ENCODE assay signal across 13 cellular contexts in the genomic region with DNA sequence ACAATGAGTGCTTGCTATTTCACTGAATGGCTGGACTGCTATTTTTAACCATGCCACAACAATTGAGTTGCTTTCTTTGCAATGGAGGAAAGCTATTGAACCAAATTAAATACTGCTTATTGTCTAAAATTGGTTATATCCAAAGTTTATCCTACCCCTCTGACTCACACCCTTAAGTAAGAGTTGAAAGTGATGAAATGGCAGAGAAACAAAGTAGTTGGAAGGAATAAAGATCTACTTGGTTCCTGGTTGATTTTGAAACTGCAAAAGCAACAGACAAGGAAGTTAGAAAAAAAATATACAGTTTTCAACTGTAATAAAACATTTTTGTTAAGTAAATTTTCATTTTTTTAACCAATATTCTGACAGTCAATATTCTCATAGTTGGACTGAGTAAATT. TPM values are rescaled to one million over a fixed set of nuclear protein-coding genes. Genes with fewer than 3 reads are reported as not detected.
DNase-seq lines count a peak whose midpoint lies in the region; ATAC-seq, FAIRE-seq and TF ChIP-seq lines count a peak whose summit lies in the region.
"Had no signal": no experiment of that assay in that cellular context is flagged by ENCODE, and none has a peak within 500 bp of the region (broad histone marks: within the 10 kb centered on the region; RNA-seq: fewer than 3 reads in every experiment).

No MANE protein-coding gene starts in this region.

- H3K4me3 ChIP-seq in choroid plexus epithelial cell (ENCODE audit: low read depth, low read length): no peak overlapping the region
- no peak overlapping the region for H3K4me3 ChIP-seq in pancreas
- no peak overlapping the region for H3K4me3 ChIP-seq in suprapubic skin
- H3K4me3 ChIP-seq: cardiac muscle cell, skin epidermis had no signal

- H3K4me1 ChIP-seq in pancreas: peaks cover 6 to 35% (median 10%) of the 10 kb centered on the region in 3 donors
- H3K4me1 ChIP-seq in suprapubic skin: peaks cover 6% of the 10 kb centered on the region

- H3K9me3 ChIP-seq in pancreas (no peaks in the 10 kb centered on the region), suprapubic skin (no peaks in the 10 kb centered on the region)

- in situ Hi-C loops in G401 (cut with HindIII; ENCODE audit: low sequenced_read_pairs): no loop called here

- H3K27ac ChIP-seq in pancreas: peak overlapping the region in 2 of 4 donors; percentile 27 to 64
- no peak overlapping the region for H3K27ac ChIP-seq in suprapubic skin
- H3K27ac ChIP-seq: cardiac muscle cell, skin epidermis had no signal

- H3K27me3 ChIP-seq in pancreas (no peaks in the 10 kb centered on the region), suprapubic skin (no peaks in the 10 kb centered on the region)
- H3K27me3 ChIP-seq: cardiac muscle cell had no signal

- DNase-seq in EH (ENCODE audit: low read depth) (peak; percentile 54), NOMO-1 (lab: John Stamatoyannopoulos, UW; ENCODE audit: unreplicated experiment in 2 of 2) (peak; percentile 58 to 79), choroid plexus epithelial cell (ENCODE audit: low read depth) (peak; percentile 70), pancreas (no peak), G401 (ENCODE audit: low spot score) (no peak), suprapubic skin (ENCODE audit: low spot score in 2 of 2) (no peak), hypothalamus (lab: John Stamatoyannopoulos, UW) (no peak)
- DNase-seq in stimulated activated CD4-positive, alpha-beta T cell treated with anti-CD3 and anti-CD28 coated beads, Interleukin-2, amount 100 ng/mL, for 24 hours: no peak
- DNase-seq: activated CD8-positive, alpha-beta memory T cell treated with anti-CD3 and anti-CD28 coated beads, Interleukin-2, amount 10 ng/mL, durations not matched to agents 7 days and 5 days; KBM-7; NCI-H524 treated with DMSO at 0.1 percent for 48 hours had no signal

- H3K36me3 ChIP-seq in pancreas (no peaks in the 10 kb centered on the region), suprapubic skin (no peaks in the 10 kb centered on the region)
- H3K36me3 ChIP-seq: cardiac muscle cell had no signal

- TF ChIP-seq EP300 in suprapubic skin (IDR thresholded peaks at IDR 0.05): no peak

- intact Hi-C loops in pancreas (cut with DNase I): no loop called here

- no peak for FAIRE-seq in pancreas (lab: Jason Lieb, UNC)

- ATAC-seq in pancreas: peak; percentile 49 to 79 (median 53)
- ATAC-seq: activated CD8-positive, alpha-beta memory T cell treated with anti-CD3 and anti-CD28 coated beads, Interleukin-2, amount 10 ng/mL, durations not matched to agents 7 days and 5 days had no signal

- no peak for TF ChIP-seq CTCF in choroid plexus epithelial cell (conservative IDR thresholded peaks at IDR 0.05; ENCODE audit: low read depth, low read length)
- TF ChIP-seq CTCF in pancreas (IDR thresholded peaks at IDR 0.05): no peak
- TF ChIP-seq CTCF in suprapubic skin (IDR thresholded peaks at IDR 0.05): no peak

- TF ChIP-seq POLR2A in suprapubic skin (IDR thresholded peaks at IDR 0.05): no peak

RNA-seq across cellular contexts. Expression of a gene that starts 47.6 kb away (rescaled TPM):
- total RNA-seq in pancreas (10 to 100 TPM; 29.9 to 44.0 (median 36.0) TPM), suprapubic skin (10 to 100 TPM; 38.9 to 67.1 (median 43.3) TPM)
- polyA plus RNA-seq in pancreas: 10 to 100 TPM; 12.5 to 21.3 TPM
- 116 and 156 TPM in 2 replicates for total RNA-seq in G401 (2014; rRNA removed; shearing (Covaris generic))

Comparison
In these comparisons a context has a peak if more than half of its experiments do, and no peak if none do; other contexts are left out.
1. DNase-seq: peak in EH (single experiment), NOMO-1 (2 of 2) and choroid plexus epithelial cell (single experiment); none in pancreas (0 of 6), G401 (single experiment), stimulated activated CD4-positive, alpha-beta T cell treated with anti-CD3 and anti-CD28 coated beads, Interleukin-2, amount 100 ng/mL, for 24 hours (0 of 2), suprapubic skin (0 of 2) and hypothalamus (0 of 51).